9 cellular contexts compared by ENCODE assay signal in the genomic region with DNA sequence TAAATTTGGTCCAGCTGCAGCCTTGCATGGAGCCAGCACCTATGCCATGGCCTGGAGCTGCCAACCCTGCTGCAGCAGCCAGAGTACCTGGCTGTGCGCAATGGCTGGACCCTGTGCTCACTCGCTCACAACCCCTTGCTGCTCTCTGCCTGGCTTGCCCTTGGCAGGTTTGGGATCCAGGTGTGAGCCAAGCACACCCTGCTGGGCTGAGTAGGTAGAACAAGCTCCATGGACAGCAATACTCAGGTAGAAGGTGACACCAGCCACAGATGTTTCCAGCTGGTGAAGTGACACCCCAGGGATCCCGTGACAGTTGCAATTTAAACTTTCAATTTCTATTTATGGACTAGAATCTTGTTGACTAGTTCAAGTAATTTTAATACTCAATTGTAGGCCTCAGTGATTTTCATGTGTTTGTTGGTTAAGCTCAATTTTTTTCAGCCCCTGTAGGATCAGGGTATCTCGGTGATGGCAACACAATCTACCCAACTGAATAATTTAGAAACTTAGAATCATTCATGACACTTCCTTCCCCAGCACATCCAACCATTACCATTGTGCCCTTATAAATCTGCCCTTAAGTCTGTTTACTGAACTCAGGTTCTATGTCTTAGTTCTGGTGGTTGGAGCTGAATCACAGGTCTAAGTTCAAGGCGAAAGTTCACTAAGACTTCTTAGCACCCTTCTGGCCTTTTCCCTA.
DNase-seq lines count a peak whose midpoint lies in the region; ATAC-seq and TF ChIP-seq lines count a peak whose summit lies in the region.
"Had no signal": no experiment of that assay in that cellular context is flagged by ENCODE, and none has a peak within 500 bp of the region (broad histone marks: within the 10 kb centered on the region; RNA-seq: fewer than 3 reads in every experiment).

No MANE protein-coding gene starts in this region.

- H3K4me1 Mint-ChIP-seq in stimulated activated naive CD8-positive, alpha-beta T cell treated with anti-CD3 and anti-CD28 coated beads, Interleukin-15, amount 100 ng/mL, for 72 hours = no peaks in the 10 kb centered on the region

- no peak for TF ChIP-seq CTCF in osteoblast (IDR thresholded peaks at IDR 0.05; ENCODE audit: extremely low read depth, low read depth, low read length)

- H3K79me2 ChIP-seq in osteoblast (ENCODE audit: insufficient read depth, low read length) = no peaks in the 10 kb centered on the region

- no peaks in the 10 kb centered on the region for H4K20me1 ChIP-seq in osteoblast (ENCODE audit: insufficient read depth, low read length)

- peaks cover 7% of the 10 kb centered on the region for H3K4me1 ChIP-seq in osteoblast (ENCODE audit: insufficient read depth, low read length)
- H3K4me1 ChIP-seq: body of pancreas had no signal

- H3K9me3 ChIP-seq in osteoblast (ENCODE audit: low read depth, low read length) = no peaks in the 10 kb centered on the region
- H3K9me3 ChIP-seq: body of pancreas had no signal

- no peak overlapping the region for H3K4me3 ChIP-seq in osteoblast (ENCODE audit: insufficient read depth, low read length)
- H3K4me3 ChIP-seq: body of pancreas had no signal

- no peaks in the 10 kb centered on the region for H3K27me3 ChIP-seq in osteoblast (ENCODE audit: insufficient read depth, low read length)
- H3K27me3 ChIP-seq: body of pancreas had no signal

- peak; percentile 6 for DNase-seq in stimulated activated CD8-positive, alpha-beta memory T cell treated with anti-CD3 and anti-CD28 coated beads, Interleukin-12 subunit alpha, Interleukin-12 subunit beta, amount 100 ng/mL, for 1 hour (ENCODE audit: low read depth)
- no peak for DNase-seq in stimulated activated CD8-positive, alpha-beta memory T cell treated with anti-CD3 and anti-CD28 coated beads, Interleukin-4, amount 100 ng/mL, for 48 hours
- DNase-seq in HuH-7 (ENCODE audit: low spot score) = peak; percentile 14
- DNase-seq in effector CD4-positive, alpha-beta T cell = peak; percentile 14
- DNase-seq in stimulated activated naive CD8-positive, alpha-beta T cell treated with anti-CD3 and anti-CD28 coated beads, Interleukin-15, amount 100 ng/mL, for 72 hours = peak in 1 of 2 donors; percentile 23
- no peak for DNase-seq in NCI-H2107 treated with DMSO at 0.1 percent for 48 hours (lab: John Stamatoyannopoulos, UW; ENCODE audit: unreplicated experiment)
- no peak for DNase-seq in NCI-H774 (lab: John Stamatoyannopoulos, UW)
- no peak for DNase-seq in osteoblast (ENCODE audit: insufficient read length, low spot score, missing footprints)

- H3K27me3 Mint-ChIP-seq in stimulated activated naive CD8-positive, alpha-beta T cell treated with anti-CD3 and anti-CD28 coated beads, Interleukin-15, amount 100 ng/mL, for 72 hours = peaks cover 13% of the 10 kb centered on the region

- H3K4me2 ChIP-seq in osteoblast (ENCODE audit: insufficient read depth, low read length) = no peak overlapping the region

- H2AFZ ChIP-seq in osteoblast (ENCODE audit: low read length) = no peak overlapping the region

- no peaks in the 10 kb centered on the region for H3K9me3 Mint-ChIP-seq in stimulated activated naive CD8-positive, alpha-beta T cell treated with anti-CD3 and anti-CD28 coated beads, Interleukin-15, amount 100 ng/mL, for 72 hours

- no peak overlapping the region for H3K4me3 Mint-ChIP-seq in stimulated activated naive CD8-positive, alpha-beta T cell treated with anti-CD3 and anti-CD28 coated beads, Interleukin-15, amount 100 ng/mL, for 72 hours

- H3K27ac ChIP-seq in osteoblast (ENCODE audit: low read depth, low read length) = no peak overlapping the region
- H3K27ac ChIP-seq: body of pancreas had no signal

- ATAC-seq in stimulated activated naive CD8-positive, alpha-beta T cell treated with anti-CD3 and anti-CD28 coated beads, Interleukin-15, amount 100 ng/mL, for 72 hours = peak; percentile 73
- ATAC-seq: body of pancreas had no signal

- no peaks in the 10 kb centered on the region for H3K36me3 ChIP-seq in osteoblast (ENCODE audit: insufficient read depth, low read length)

- H3K27ac Mint-ChIP-seq in stimulated activated naive CD8-positive, alpha-beta T cell treated with anti-CD3 and anti-CD28 coated beads, Interleukin-15, amount 100 ng/mL, for 72 hours = no peak overlapping the region

Comparison
In these comparisons a context has a peak if more than half of its experiments do, and no peak if none do; other contexts are left out.
1. DNase-seq: peak in stimulated activated CD8-positive, alpha-beta memory T cell treated with anti-CD3 and anti-CD28 coated beads, Interleukin-12 subunit alpha, Interleukin-12 subunit beta, amount 100 ng/mL, for 1 hour (single experiment), HuH-7 (single experiment) and effector CD4-positive, alpha-beta T cell (single experiment); none in stimulated activated CD8-positive, alpha-beta memory T cell treated with anti-CD3 and anti-CD28 coated beads, Interleukin-4, amount 100 ng/mL, for 48 hours (single experiment), NCI-H2107 treated with DMSO at 0.1 percent for 48 hours (single experiment), NCI-H774 (single experiment) and osteoblast (single experiment).